1 cellular context compared by ENCODE assay signal in the genomic region with DNA sequence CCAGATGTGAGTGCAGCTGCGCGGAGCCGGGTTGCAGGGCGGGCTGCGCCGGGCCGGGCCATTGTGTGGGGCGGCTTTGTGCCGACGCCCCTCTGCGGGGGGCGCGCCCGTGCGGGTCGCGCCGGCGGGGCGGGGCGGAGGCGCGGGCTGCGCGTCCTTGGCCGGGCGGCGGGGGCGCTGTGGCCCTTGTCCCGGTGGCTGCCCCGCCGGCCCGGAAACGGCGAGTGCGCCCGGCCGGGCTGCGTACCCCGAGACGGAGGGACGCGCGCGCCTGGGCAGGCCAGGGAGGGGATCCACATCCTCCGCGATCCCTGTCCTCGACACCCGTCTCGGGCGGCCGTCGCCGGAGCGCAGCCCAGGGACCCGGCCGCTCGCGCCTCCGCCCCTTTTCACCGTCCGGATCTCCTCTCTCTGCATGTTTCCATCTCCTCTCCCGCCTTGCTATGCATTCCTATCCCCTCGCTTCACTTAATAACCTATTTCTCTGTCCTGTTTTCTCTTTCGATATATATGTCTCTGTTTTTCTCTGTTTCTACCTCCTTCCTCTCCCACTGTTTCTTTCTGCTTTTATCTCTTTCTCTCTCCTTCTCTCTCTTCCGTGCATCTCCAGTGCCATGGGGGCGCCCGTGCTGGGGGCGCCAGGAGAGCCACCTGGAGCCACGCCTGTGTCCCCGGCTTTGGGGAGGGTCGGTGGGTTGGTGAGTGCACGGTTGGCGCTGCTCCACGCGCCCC.
TF ChIP-seq lines count a peak whose summit lies in the region.

No MANE protein-coding gene starts in this region.

TF ChIP-seq in GM12878, 131 proteins besides CTCF, POLR2A, EP300 and RAD21:
- TF ChIP-seq NR2F1 (conservative IDR thresholded peaks at IDR 0.05) (peak; percentile 29; the same call in 1 of the 2 replicates), LARP7 (IDR thresholded peaks at IDR 0.05) (peak; percentile 66; the same call in 1 of the 2 replicates), MEF2B (IDR thresholded peaks at IDR 0.05; ENCODE audit: partially characterized antibody, poor library complexity, severe bottlenecking) (no peak), HDAC2 (IDR thresholded peaks at IDR 0.05) (peak; percentile 52; the same call in 1 of the 2 replicates), CBX5 (IDR thresholded peaks at IDR 0.05; ENCODE audit: low read depth) (no peak), SMARCA5 (IDR thresholded peaks at IDR 0.05) (peak; percentile 85), KLF5 (IDR thresholded peaks at IDR 0.05; ENCODE audit: partially characterized antibody) (no peak), BHLHE40 (IDR thresholded peaks at IDR 0.05; ENCODE audit: borderline replicate concordance in 1 of 2, low read depth in 2 of 2, low read length in 1 of 2) (peak; percentile 23 to 89; a peak in 3 of 4 replicates), RCOR1 (conservative IDR thresholded peaks at IDR 0.05; ENCODE audit: low read depth, low read length) (no peak), NBN (IDR thresholded peaks at IDR 0.05) (0 out of 2 replicates have a peak, but pooled peaks have one; percentile 49), IKZF1 (conservative IDR thresholded peaks at IDR 0.05) (no peak), HDGF (IDR thresholded peaks at IDR 0.05) (peak; percentile 18; the same call in 1 of the 2 replicates), MXI1 (IDR thresholded peaks at IDR 0.05; ENCODE audit: low read depth, low read length) (no peak; the same call in 1 of the 2 replicates), SUZ12 (IDR thresholded peaks at IDR 0.05; ENCODE audit: unreplicated experiment) (no peak), MYC (IDR thresholded peaks at IDR 0.05; ENCODE audit: insufficient read depth, insufficient read length, insufficient replicate concordance, low read length, severe bottlenecking) (no peak), PML (IDR thresholded peaks at IDR 0.05; ENCODE audit: low read length) (no peak), NR2C2 (IDR thresholded peaks at IDR 0.05; ENCODE audit: borderline replicate concordance, control insufficient read depth, insufficient read length, low read depth) (no peak), SMC3 (IDR thresholded peaks at IDR 0.05; ENCODE audit: borderline replicate concordance, low read length) (0 out of 2 replicates have a peak, but pooled peaks have one; percentile 1), ZNF207 (IDR thresholded peaks at IDR 0.05; ENCODE audit: borderline replicate concordance) (no peak), RUNX3 (IDR thresholded peaks at IDR 0.05; ENCODE audit: low read length) (no peak), RBBP5 (conservative IDR thresholded peaks at IDR 0.05) (no peak), BACH1 (IDR thresholded peaks at IDR 0.05; ENCODE audit: borderline replicate concordance) (peak; percentile 30; the same call in 1 of the 2 replicates), STAT1 (conservative IDR thresholded peaks at IDR 0.05) (no peak), SRF (IDR thresholded peaks at IDR 0.05; ENCODE audit: low read depth in 2 of 2, low read length in 2 of 2) (no peak)
- TF ChIP-seq, protein P1, sequence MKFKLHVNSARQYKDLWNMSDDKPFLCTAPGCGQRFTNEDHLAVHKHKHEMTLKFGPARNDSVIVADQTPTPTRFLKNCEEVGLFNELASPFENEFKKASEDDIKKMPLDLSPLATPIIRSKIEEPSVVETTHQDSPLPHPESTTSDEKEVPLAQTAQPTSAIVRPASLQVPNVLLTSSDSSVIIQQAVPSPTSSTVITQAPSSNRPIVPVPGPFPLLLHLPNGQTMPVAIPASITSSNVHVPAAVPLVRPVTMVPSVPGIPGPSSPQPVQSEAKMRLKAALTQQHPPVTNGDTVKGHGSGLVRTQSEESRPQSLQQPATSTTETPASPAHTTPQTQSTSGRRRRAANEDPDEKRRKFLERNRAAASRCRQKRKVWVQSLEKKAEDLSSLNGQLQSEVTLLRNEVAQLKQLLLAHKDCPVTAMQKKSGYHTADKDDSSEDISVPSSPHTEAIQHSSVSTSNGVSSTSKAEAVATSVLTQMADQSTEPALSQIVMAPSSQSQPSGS (IDR thresholded peaks at IDR 0.05; ENCODE audit: low read length) = no peak
- TF ChIP-seq, protein P2, sequence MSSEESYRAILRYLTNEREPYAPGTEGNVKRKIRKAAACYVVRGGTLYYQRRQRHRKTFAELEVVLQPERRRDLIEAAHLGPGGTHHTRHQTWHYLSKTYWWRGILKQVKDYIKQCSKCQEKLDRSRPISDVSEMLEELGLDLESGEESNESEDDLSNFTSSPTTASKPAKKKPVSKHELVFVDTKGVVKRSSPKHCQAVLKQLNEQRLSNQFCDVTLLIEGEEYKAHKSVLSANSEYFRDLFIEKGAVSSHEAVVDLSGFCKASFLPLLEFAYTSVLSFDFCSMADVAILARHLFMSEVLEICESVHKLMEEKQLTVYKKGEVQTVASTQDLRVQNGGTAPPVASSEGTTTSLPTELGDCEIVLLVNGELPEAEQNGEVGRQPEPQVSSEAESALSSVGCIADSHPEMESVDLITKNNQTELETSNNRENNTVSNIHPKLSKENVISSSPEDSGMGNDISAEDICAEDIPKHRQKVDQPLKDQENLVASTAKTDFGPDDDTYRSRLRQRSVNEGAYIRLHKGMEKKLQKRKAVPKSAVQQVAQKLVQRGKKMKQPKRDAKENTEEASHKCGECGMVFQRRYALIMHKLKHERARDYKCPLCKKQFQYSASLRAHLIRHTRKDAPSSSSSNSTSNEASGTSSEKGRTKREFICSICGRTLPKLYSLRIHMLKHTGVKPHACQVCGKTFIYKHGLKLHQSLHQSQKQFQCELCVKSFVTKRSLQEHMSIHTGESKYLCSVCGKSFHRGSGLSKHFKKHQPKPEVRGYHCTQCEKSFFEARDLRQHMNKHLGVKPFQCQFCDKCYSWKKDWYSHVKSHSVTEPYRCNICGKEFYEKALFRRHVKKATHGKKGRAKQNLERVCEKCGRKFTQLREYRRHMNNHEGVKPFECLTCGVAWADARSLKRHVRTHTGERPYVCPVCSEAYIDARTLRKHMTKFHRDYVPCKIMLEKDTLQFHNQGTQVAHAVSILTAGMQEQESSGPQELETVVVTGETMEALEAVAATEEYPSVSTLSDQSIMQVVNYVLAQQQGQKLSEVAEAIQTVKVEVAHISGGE (CRISPR knock-in tag; IDR thresholded peaks at IDR 0.05) = no peak
- TF ChIP-seq, protein P3, sequence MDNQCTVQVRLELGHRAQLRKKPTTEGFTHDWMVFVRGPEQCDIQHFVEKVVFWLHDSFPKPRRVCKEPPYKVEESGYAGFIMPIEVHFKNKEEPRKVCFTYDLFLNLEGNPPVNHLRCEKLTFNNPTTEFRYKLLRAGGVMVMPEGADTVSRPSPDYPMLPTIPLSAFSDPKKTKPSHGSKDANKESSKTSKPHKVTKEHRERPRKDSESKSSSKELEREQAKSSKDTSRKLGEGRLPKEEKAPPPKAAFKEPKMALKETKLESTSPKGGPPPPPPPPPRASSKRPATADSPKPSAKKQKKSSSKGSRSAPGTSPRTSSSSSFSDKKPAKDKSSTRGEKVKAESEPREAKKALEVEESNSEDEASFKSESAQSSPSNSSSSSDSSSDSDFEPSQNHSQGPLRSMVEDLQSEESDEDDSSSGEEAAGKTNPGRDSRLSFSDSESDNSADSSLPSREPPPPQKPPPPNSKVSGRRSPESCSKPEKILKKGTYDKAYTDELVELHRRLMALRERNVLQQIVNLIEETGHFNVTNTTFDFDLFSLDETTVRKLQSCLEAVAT (IDR thresholded peaks at IDR 0.05) = peak; percentile 71
- TF ChIP-seq, protein P4, sequence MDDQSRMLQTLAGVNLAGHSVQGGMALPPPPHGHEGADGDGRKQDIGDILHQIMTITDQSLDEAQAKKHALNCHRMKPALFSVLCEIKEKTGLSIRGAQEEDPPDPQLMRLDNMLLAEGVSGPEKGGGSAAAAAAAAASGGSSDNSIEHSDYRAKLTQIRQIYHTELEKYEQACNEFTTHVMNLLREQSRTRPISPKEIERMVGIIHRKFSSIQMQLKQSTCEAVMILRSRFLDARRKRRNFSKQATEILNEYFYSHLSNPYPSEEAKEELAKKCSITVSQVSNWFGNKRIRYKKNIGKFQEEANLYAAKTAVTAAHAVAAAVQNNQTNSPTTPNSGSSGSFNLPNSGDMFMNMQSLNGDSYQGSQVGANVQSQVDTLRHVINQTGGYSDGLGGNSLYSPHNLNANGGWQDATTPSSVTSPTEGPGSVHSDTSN (IDR thresholded peaks at IDR 0.05; ENCODE audit: insufficient replicate concordance, low read depth, low read length) = peak; percentile 6
